Comparison of ENCODE assay signal across 8 cellular contexts in the genomic region with DNA sequence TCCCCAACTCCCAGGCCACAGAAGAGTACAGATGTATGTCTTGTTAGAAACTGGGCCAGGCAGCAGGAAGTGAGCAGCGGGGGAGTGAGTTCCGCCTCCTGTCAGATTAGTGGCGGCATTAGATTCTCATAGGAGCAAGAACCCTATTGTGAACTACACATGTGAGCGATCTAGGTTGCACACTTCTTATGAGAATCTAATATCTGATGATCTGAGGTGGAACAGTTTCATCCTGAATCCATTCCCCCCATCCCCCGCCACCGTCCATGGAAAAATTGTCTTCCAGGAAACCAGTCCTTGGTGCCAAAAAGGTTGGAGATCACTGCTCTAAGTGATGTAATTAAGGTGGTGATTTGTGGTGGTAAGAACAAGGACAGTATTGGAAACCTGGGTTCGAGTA. TPM values are rescaled to one million over a fixed set of nuclear protein-coding genes. Genes with fewer than 3 reads are reported as not detected.
"Had no signal": no experiment of that assay in that cellular context is flagged by ENCODE, and none has a peak within 500 bp of the region (broad histone marks: within the 10 kb centered on the region; RNA-seq: fewer than 3 reads in every experiment).

No MANE protein-coding gene starts in this region.

- H3K27ac ChIP-seq: HL-60, KMS-11 had no signal

- H3K4me3 Mint-ChIP-seq: IgD-negative memory B cell had no signal

- H3K4me2 ChIP-seq: KMS-11 had no signal

- H3K4me1 Mint-ChIP-seq: IgD-negative memory B cell had no signal

- H3K9ac ChIP-seq: KMS-11 had no signal

- DNase-seq: IMR-90, KG1 had no signal

- H3K36me3 Mint-ChIP-seq: IgD-negative memory B cell had no signal

- H3K4me3 ChIP-seq: K562 had no signal

RNA-seq across cellular contexts. Expression of a gene that starts 24.5 kb away (rescaled TPM):
- total RNA-seq: HepG2, HT-29, IMR-90, K562 had no signal
